ENCODE assay signal across 1 cellular context in the genomic region with DNA sequence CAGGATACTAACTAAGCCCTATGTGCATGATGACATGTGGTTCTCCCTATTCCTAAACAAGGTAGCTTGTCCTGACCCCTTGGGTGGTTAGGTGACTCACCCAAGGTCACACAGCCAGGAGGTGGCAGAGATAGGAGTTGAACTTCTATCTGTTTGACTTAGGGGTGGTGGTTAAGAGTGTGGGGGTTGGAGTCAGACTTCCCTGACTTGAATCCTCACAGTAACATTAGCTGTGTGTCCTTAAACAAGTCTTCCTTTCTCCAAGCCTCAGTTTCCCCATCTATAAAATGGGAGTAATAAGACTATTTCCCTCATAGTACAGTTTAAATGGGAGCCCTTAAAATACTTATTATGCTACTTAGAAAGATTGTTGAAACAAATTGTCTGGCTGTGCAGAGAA.
TF ChIP-seq lines count a peak whose summit lies in the region.

No MANE protein-coding gene starts in this region.

TF ChIP-seq in K562, 482 proteins besides CTCF, POLR2A, EP300 and RAD21 (continued from another document and continues in another):
- TF ChIP-seq, protein P1, sequence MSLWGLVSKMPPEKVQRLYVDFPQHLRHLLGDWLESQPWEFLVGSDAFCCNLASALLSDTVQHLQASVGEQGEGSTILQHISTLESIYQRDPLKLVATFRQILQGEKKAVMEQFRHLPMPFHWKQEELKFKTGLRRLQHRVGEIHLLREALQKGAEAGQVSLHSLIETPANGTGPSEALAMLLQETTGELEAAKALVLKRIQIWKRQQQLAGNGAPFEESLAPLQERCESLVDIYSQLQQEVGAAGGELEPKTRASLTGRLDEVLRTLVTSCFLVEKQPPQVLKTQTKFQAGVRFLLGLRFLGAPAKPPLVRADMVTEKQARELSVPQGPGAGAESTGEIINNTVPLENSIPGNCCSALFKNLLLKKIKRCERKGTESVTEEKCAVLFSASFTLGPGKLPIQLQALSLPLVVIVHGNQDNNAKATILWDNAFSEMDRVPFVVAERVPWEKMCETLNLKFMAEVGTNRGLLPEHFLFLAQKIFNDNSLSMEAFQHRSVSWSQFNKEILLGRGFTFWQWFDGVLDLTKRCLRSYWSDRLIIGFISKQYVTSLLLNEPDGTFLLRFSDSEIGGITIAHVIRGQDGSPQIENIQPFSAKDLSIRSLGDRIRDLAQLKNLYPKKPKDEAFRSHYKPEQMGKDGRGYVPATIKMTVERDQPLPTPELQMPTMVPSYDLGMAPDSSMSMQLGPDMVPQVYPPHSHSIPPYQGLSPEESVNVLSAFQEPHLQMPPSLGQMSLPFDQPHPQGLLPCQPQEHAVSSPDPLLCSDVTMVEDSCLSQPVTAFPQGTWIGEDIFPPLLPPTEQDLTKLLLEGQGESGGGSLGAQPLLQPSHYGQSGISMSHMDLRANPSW (CRISPR knock-in tag; IDR thresholded peaks at IDR 0.05), result no peak
- no peak for TF ChIP-seq HNRNPH1 (optimal IDR thresholded peaks at IDR 0.05; ENCODE audit: low read depth, low read length)
- TF ChIP-seq JUN (IDR thresholded peaks at IDR 0.05; ENCODE audit: borderline replicate concordance, low read depth, low read length), result no peak
- no peak for TF ChIP-seq JUN (CRISPR knock-in tag; IDR thresholded peaks at IDR 0.05; ENCODE audit: borderline replicate concordance)
- TF ChIP-seq, protein P2, sequence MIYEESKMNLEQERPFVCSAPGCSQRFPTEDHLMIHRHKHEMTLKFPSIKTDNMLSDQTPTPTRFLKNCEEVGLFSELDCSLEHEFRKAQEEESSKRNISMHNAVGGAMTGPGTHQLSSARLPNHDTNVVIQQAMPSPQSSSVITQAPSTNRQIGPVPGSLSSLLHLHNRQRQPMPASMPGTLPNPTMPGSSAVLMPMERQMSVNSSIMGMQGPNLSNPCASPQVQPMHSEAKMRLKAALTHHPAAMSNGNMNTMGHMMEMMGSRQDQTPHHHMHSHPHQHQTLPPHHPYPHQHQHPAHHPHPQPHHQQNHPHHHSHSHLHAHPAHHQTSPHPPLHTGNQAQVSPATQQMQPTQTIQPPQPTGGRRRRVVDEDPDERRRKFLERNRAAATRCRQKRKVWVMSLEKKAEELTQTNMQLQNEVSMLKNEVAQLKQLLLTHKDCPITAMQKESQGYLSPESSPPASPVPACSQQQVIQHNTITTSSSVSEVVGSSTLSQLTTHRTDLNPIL (CRISPR knock-in tag; IDR thresholded peaks at IDR 0.05), result no peak
- no peak for TF ChIP-seq ZNF830 (CRISPR knock-in tag; IDR thresholded peaks at IDR 0.05)
- no peak for TF ChIP-seq ZNF143 (CRISPR knock-in tag; IDR thresholded peaks at IDR 0.05)
- no peak for TF ChIP-seq MCM3 (IDR thresholded peaks at IDR 0.05)
- TF ChIP-seq GABPB1 (CRISPR knock-in tag; IDR thresholded peaks at IDR 0.05), result no peak
- TF ChIP-seq ZNF263 (CRISPR knock-in tag; IDR thresholded peaks at IDR 0.05; ENCODE audit: borderline replicate concordance), result no peak
- TF ChIP-seq MBD2 (IDR thresholded peaks at IDR 0.05; ENCODE audit: borderline replicate concordance, low read depth), result no peak
- no peak for TF ChIP-seq SRSF7 (optimal IDR thresholded peaks at IDR 0.05; ENCODE audit: low read depth, low read length)
- TF ChIP-seq ZNF778 (CRISPR knock-in tag; IDR thresholded peaks at IDR 0.05), result no peak
- 0 out of 2 replicates have a peak, but pooled peaks have one; percentile 6 for TF ChIP-seq ARID1B (IDR thresholded peaks at IDR 0.05)
- TF ChIP-seq, protein P3, sequence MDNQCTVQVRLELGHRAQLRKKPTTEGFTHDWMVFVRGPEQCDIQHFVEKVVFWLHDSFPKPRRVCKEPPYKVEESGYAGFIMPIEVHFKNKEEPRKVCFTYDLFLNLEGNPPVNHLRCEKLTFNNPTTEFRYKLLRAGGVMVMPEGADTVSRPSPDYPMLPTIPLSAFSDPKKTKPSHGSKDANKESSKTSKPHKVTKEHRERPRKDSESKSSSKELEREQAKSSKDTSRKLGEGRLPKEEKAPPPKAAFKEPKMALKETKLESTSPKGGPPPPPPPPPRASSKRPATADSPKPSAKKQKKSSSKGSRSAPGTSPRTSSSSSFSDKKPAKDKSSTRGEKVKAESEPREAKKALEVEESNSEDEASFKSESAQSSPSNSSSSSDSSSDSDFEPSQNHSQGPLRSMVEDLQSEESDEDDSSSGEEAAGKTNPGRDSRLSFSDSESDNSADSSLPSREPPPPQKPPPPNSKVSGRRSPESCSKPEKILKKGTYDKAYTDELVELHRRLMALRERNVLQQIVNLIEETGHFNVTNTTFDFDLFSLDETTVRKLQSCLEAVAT (IDR thresholded peaks at IDR 0.05), result no peak
- TF ChIP-seq NCOR1 (IDR thresholded peaks at IDR 0.05), result no peak
- no peak for TF ChIP-seq ZNF668 (CRISPR knock-in tag; IDR thresholded peaks at IDR 0.05)
- TF ChIP-seq ETS2 (tag; IDR thresholded peaks at IDR 0.05; ENCODE audit: borderline replicate concordance, poor library complexity, severe bottlenecking), result no peak
- no peak for TF ChIP-seq ZKSCAN8 (CRISPR knock-in tag; IDR thresholded peaks at IDR 0.05)
- no peak for TF ChIP-seq EZH2 (IDR thresholded peaks at IDR 0.05; ENCODE audit: borderline replicate concordance, low read depth, low read length)
- TF ChIP-seq ZNF584 (CRISPR knock-in tag; IDR thresholded peaks at IDR 0.05; ENCODE audit: low read depth), result no peak
- no peak for TF ChIP-seq RBM14 (IDR thresholded peaks at IDR 0.05; ENCODE audit: borderline replicate concordance, insufficient read depth, low read depth, low read length)
- TF ChIP-seq, protein P4, sequence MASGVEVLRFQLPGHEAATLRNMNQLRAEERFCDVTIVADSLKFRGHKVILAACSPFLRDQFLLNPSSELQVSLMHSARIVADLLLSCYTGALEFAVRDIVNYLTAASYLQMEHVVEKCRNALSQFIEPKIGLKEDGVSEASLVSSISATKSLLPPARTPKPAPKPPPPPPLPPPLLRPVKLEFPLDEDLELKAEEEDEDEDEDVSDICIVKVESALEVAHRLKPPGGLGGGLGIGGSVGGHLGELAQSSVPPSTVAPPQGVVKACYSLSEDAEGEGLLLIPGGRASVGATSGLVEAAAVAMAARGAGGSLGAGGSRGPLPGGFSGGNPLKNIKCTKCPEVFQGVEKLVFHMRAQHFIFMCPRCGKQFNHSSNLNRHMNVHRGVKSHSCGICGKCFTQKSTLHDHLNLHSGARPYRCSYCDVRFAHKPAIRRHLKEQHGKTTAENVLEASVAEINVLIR (CRISPR knock-in tag; IDR thresholded peaks at IDR 0.05), result no peak
- no peak for TF ChIP-seq BRCA1 (IDR thresholded peaks at IDR 0.05)
- TF ChIP-seq BRCA1 (CRISPR knock-in tag; IDR thresholded peaks at IDR 0.05), result no peak
- TF ChIP-seq MAFG (tag; conservative IDR thresholded peaks at IDR 0.05), result no peak
- no peak for TF ChIP-seq XRCC3 (IDR thresholded peaks at IDR 0.05)
- TF ChIP-seq TAF15 (IDR thresholded peaks at IDR 0.05; ENCODE audit: low read depth, low read length), result no peak
- TF ChIP-seq, protein P5, sequence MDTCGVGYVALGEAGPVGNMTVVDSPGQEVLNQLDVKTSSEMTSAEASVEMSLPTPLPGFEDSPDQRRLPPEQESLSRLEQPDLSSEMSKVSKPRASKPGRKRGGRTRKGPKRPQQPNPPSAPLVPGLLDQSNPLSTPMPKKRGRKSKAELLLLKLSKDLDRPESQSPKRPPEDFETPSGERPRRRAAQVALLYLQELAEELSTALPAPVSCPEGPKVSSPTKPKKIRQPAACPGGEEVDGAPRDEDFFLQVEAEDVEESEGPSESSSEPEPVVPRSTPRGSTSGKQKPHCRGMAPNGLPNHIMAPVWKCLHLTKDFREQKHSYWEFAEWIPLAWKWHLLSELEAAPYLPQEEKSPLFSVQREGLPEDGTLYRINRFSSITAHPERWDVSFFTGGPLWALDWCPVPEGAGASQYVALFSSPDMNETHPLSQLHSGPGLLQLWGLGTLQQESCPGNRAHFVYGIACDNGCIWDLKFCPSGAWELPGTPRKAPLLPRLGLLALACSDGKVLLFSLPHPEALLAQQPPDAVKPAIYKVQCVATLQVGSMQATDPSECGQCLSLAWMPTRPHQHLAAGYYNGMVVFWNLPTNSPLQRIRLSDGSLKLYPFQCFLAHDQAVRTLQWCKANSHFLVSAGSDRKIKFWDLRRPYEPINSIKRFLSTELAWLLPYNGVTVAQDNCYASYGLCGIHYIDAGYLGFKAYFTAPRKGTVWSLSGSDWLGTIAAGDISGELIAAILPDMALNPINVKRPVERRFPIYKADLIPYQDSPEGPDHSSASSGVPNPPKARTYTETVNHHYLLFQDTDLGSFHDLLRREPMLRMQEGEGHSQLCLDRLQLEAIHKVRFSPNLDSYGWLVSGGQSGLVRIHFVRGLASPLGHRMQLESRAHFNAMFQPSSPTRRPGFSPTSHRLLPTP (IDR thresholded peaks at IDR 0.05; ENCODE audit: borderline replicate concordance, extremely low read depth, insufficient read length), result no peak
- TF ChIP-seq ZNF77 (CRISPR knock-in tag; IDR thresholded peaks at IDR 0.05), result no peak
- TF ChIP-seq, protein P6, sequence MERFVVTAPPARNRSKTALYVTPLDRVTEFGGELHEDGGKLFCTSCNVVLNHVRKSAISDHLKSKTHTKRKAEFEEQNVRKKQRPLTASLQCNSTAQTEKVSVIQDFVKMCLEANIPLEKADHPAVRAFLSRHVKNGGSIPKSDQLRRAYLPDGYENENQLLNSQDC (CRISPR knock-in tag; IDR thresholded peaks at IDR 0.05), result no peak
- TF ChIP-seq FOSL1 (tag; conservative IDR thresholded peaks at IDR 0.05), result peak; percentile 61
- TF ChIP-seq, protein P7, sequence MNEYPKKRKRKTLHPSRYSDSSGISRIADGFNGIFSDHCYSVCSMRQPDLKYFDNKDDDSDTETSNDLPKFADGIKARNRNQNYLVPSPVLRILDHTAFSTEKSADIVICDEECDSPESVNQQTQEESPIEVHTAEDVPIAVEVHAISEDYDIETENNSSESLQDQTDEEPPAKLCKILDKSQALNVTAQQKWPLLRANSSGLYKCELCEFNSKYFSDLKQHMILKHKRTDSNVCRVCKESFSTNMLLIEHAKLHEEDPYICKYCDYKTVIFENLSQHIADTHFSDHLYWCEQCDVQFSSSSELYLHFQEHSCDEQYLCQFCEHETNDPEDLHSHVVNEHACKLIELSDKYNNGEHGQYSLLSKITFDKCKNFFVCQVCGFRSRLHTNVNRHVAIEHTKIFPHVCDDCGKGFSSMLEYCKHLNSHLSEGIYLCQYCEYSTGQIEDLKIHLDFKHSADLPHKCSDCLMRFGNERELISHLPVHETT (CRISPR knock-in tag; conservative IDR thresholded peaks at IDR 0.05 in 1 of 2, IDR thresholded peaks at IDR 0.05 in 1 of 2), result no peak
- TF ChIP-seq ZNF212 (CRISPR knock-in tag; IDR thresholded peaks at IDR 0.05), result no peak
- TF ChIP-seq HDAC6 (IDR thresholded peaks at IDR 0.05; ENCODE audit: low read depth, low read length), result no peak
- no peak for TF ChIP-seq EHMT2 (IDR thresholded peaks at IDR 0.05)
- no peak for TF ChIP-seq MYC (IDR thresholded peaks at IDR 0.05; ENCODE audit: low read depth, low read length)
- TF ChIP-seq MYC (CRISPR knock-in tag; IDR thresholded peaks at IDR 0.05; ENCODE audit: borderline replicate concordance, low read depth), result no peak
- no peak for TF ChIP-seq PURB (CRISPR knock-in tag; IDR thresholded peaks at IDR 0.05; ENCODE audit: low read depth)
- TF ChIP-seq ZEB2 (IDR thresholded peaks at IDR 0.05), result no peak
- no peak for TF ChIP-seq POLR2AphosphoS5 (IDR thresholded peaks at IDR 0.05; ENCODE audit: control insufficient read depth, insufficient read depth, low read depth, low read length)
- TF ChIP-seq, protein P8, sequence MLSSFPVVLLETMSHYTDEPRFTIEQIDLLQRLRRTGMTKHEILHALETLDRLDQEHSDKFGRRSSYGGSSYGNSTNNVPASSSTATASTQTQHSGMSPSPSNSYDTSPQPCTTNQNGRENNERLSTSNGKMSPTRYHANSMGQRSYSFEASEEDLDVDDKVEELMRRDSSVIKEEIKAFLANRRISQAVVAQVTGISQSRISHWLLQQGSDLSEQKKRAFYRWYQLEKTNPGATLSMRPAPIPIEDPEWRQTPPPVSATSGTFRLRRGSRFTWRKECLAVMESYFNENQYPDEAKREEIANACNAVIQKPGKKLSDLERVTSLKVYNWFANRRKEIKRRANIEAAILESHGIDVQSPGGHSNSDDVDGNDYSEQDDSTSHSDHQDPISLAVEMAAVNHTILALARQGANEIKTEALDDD (IDR thresholded peaks at IDR 0.05), result peak; percentile 84; the same call in 1 of the 2 replicates
- TF ChIP-seq ZNF184 (CRISPR knock-in tag; IDR thresholded peaks at IDR 0.05), result no peak
- peak; percentile 68 for TF ChIP-seq BCOR (IDR thresholded peaks at IDR 0.05)
- TF ChIP-seq SREBF2 (CRISPR knock-in tag; IDR thresholded peaks at IDR 0.05), result no peak
- no peak for TF ChIP-seq SRSF3 (IDR thresholded peaks at IDR 0.05; ENCODE audit: insufficient read depth, low read length)
- TF ChIP-seq, protein P9, sequence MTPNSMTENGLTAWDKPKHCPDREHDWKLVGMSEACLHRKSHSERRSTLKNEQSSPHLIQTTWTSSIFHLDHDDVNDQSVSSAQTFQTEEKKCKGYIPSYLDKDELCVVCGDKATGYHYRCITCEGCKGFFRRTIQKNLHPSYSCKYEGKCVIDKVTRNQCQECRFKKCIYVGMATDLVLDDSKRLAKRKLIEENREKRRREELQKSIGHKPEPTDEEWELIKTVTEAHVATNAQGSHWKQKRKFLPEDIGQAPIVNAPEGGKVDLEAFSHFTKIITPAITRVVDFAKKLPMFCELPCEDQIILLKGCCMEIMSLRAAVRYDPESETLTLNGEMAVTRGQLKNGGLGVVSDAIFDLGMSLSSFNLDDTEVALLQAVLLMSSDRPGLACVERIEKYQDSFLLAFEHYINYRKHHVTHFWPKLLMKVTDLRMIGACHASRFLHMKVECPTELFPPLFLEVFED (CRISPR knock-in tag; conservative IDR thresholded peaks at IDR 0.05), result no peak
